2 cellular contexts compared by ENCODE assay signal in the genomic region with DNA sequence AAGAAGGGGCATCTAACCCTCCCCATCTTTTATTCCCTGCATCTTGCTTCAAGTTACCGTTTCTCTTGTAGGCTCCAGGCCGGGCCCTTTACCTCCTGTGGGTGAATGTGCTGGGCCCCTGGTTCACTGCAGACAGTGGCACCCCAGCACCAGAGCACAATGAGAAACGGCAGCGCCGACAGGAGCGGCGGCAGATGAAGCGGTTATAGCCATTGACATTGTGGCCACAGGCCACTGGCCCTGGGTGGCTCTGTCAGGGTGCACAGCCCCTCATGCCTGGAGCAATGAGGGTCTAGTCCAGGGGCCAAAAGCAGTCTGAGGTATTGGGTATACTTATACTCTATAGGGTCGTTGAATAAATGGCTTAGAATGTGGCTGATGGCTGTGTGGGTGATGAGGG.
TF ChIP-seq lines count a peak whose summit lies in the region.

No MANE protein-coding gene starts in this region.

TF ChIP-seq in SK-N-SH, 30 proteins besides CTCF, POLR2A, EP300 and RAD21:
- TF ChIP-seq, protein P1, sequence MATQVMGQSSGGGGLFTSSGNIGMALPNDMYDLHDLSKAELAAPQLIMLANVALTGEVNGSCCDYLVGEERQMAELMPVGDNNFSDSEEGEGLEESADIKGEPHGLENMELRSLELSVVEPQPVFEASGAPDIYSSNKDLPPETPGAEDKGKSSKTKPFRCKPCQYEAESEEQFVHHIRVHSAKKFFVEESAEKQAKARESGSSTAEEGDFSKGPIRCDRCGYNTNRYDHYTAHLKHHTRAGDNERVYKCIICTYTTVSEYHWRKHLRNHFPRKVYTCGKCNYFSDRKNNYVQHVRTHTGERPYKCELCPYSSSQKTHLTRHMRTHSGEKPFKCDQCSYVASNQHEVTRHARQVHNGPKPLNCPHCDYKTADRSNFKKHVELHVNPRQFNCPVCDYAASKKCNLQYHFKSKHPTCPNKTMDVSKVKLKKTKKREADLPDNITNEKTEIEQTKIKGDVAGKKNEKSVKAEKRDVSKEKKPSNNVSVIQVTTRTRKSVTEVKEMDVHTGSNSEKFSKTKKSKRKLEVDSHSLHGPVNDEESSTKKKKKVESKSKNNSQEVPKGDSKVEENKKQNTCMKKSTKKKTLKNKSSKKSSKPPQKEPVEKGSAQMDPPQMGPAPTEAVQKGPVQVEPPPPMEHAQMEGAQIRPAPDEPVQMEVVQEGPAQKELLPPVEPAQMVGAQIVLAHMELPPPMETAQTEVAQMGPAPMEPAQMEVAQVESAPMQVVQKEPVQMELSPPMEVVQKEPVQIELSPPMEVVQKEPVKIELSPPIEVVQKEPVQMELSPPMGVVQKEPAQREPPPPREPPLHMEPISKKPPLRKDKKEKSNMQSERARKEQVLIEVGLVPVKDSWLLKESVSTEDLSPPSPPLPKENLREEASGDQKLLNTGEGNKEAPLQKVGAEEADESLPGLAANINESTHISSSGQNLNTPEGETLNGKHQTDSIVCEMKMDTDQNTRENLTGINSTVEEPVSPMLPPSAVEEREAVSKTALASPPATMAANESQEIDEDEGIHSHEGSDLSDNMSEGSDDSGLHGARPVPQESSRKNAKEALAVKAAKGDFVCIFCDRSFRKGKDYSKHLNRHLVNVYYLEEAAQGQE (IDR thresholded peaks at IDR 0.05; ENCODE audit: low read depth, low read length), result no peak
- TF ChIP-seq, protein P2, sequence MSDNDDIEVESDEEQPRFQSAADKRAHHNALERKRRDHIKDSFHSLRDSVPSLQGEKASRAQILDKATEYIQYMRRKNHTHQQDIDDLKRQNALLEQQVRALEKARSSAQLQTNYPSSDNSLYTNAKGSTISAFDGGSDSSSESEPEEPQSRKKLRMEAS (IDR thresholded peaks at IDR 0.05; ENCODE audit: low read depth), result no peak
- TF ChIP-seq TEAD4 (IDR thresholded peaks at IDR 0.05; ENCODE audit: borderline replicate concordance, insufficient read depth) (no peak), FOSL2 (IDR thresholded peaks at IDR 0.05; ENCODE audit: borderline replicate concordance, low read depth) (no peak), FOXM1 (IDR thresholded peaks at IDR 0.05; ENCODE audit: low read depth) (no peak), EZH2phosphoT487 (IDR thresholded peaks at IDR 0.05; ENCODE audit: borderline replicate concordance, low read depth) (no peak), TCF12 (IDR thresholded peaks at IDR 0.05) (no peak), NRF1 (IDR thresholded peaks at IDR 0.05; ENCODE audit: low read depth, low read length) (no peak), RCOR1 (IDR thresholded peaks at IDR 0.05; ENCODE audit: low read length) (no peak), POLR2AphosphoS5 (IDR thresholded peaks at IDR 0.05; ENCODE audit: low read depth, low read length) (no peak), SIN3A (IDR thresholded peaks at IDR 0.05; ENCODE audit: borderline replicate concordance, low read depth, low read length) (no peak)
- TF ChIP-seq, protein P3, sequence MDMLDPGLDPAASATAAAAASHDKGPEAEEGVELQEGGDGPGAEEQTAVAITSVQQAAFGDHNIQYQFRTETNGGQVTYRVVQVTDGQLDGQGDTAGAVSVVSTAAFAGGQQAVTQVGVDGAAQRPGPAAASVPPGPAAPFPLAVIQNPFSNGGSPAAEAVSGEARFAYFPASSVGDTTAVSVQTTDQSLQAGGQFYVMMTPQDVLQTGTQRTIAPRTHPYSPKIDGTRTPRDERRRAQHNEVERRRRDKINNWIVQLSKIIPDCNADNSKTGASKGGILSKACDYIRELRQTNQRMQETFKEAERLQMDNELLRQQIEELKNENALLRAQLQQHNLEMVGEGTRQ (IDR thresholded peaks at IDR 0.05; ENCODE audit: borderline replicate concordance, low read depth, low read length), result no peak

TF ChIP-seq in SK-N-SH treated with all-trans-retinoic acid at 6 μM for 48 hours, 23 proteins besides CTCF, POLR2A, EP300 and RAD21:
- TF ChIP-seq ZFP30 (CRISPR knock-in tag; IDR thresholded peaks at IDR 0.05) (no peak), ESRRG (CRISPR knock-in tag; IDR thresholded peaks at IDR 0.05) (no peak), ZC3H10 (CRISPR knock-in tag; IDR thresholded peaks at IDR 0.05) (no peak), CSDC2 (CRISPR knock-in tag; IDR thresholded peaks at IDR 0.05) (no peak), TCF4 (CRISPR knock-in tag; IDR thresholded peaks at IDR 0.05; ENCODE audit: borderline replicate concordance) (no peak), ZNF565 (CRISPR knock-in tag; conservative IDR thresholded peaks at IDR 0.05; ENCODE audit: low read depth) (no peak), GLIS3 (CRISPR knock-in tag; IDR thresholded peaks at IDR 0.05) (no peak), ARNTL (CRISPR knock-in tag; IDR thresholded peaks at IDR 0.05; ENCODE audit: borderline replicate concordance, low read depth) (no peak), SNAI2 (CRISPR knock-in tag; IDR thresholded peaks at IDR 0.05) (no peak), TOX (CRISPR knock-in tag; IDR thresholded peaks at IDR 0.05; ENCODE audit: borderline replicate concordance) (no peak), OSR1 (CRISPR knock-in tag; IDR thresholded peaks at IDR 0.05) (no peak)
- TF ChIP-seq, protein P4, sequence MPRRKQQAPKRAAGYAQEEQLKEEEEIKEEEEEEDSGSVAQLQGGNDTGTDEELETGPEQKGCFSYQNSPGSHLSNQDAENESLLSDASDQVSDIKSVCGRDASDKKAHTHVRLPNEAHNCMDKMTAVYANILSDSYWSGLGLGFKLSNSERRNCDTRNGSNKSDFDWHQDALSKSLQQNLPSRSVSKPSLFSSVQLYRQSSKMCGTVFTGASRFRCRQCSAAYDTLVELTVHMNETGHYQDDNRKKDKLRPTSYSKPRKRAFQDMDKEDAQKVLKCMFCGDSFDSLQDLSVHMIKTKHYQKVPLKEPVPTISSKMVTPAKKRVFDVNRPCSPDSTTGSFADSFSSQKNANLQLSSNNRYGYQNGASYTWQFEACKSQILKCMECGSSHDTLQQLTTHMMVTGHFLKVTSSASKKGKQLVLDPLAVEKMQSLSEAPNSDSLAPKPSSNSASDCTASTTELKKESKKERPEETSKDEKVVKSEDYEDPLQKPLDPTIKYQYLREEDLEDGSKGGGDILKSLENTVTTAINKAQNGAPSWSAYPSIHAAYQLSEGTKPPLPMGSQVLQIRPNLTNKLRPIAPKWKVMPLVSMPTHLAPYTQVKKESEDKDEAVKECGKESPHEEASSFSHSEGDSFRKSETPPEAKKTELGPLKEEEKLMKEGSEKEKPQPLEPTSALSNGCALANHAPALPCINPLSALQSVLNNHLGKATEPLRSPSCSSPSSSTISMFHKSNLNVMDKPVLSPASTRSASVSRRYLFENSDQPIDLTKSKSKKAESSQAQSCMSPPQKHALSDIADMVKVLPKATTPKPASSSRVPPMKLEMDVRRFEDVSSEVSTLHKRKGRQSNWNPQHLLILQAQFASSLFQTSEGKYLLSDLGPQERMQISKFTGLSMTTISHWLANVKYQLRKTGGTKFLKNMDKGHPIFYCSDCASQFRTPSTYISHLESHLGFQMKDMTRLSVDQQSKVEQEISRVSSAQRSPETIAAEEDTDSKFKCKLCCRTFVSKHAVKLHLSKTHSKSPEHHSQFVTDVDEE (CRISPR knock-in tag; IDR thresholded peaks at IDR 0.05), result no peak
- TF ChIP-seq, protein P5, sequence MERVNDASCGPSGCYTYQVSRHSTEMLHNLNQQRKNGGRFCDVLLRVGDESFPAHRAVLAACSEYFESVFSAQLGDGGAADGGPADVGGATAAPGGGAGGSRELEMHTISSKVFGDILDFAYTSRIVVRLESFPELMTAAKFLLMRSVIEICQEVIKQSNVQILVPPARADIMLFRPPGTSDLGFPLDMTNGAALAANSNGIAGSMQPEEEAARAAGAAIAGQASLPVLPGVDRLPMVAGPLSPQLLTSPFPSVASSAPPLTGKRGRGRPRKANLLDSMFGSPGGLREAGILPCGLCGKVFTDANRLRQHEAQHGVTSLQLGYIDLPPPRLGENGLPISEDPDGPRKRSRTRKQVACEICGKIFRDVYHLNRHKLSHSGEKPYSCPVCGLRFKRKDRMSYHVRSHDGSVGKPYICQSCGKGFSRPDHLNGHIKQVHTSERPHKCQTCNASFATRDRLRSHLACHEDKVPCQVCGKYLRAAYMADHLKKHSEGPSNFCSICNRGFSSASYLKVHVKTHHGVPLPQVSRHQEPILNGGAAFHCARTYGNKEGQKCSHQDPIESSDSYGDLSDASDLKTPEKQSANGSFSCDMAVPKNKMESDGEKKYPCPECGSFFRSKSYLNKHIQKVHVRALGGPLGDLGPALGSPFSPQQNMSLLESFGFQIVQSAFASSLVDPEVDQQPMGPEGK (CRISPR knock-in tag; IDR thresholded peaks at IDR 0.05; ENCODE audit: borderline replicate concordance), result no peak
